Comparison of ENCODE assay signal across 8 cellular contexts in the genomic region with DNA sequence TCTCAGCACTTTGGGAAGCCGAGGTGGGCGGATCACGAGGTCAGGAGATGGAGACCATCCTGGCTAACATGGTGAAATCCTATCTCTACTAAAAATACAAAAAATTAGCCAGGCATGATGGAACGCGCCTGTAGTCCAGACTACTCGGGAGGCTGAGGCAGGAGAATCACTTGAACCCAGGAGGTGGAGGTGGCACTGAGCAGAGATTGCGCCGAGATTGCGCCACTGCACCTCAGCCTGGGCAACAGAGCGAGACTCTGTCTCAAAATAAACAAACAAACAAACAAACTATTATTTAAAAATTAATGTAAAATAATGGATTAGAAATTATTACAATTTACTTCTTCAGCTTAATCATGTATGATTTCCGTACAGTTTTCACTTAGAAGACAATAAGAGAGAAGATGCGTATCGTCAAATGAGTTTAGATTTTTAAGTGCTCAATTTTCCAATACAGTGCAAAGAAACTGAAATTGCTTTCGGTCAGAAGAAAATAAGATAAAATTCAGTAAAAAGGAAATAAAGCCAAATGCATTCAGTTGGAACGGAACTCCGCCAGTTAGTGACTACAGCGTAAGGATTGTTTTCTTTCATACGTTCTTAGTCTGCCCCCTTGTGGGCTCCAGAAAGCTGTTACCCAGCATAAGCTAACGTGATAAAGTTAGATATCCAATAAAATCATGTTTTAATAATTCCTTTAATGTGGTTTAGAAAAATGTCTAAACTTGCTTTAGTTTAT. TPM values are rescaled to one million over a fixed set of nuclear protein-coding genes. Genes with fewer than 3 reads are reported as not detected.
DNase-seq lines count a peak whose midpoint lies in the region; ATAC-seq and TF ChIP-seq lines count a peak whose summit lies in the region.

No MANE protein-coding gene starts in this region.

- H3K9me3 ChIP-seq in RWPE2 (ENCODE audit: severe bottlenecking) (no peaks in the 10 kb centered on the region), right lobe of liver (no peaks in the 10 kb centered on the region), subcutaneous abdominal adipose tissue (ENCODE audit: control insufficient read depth in 5 of 5, low read length in 5 of 5) (no peaks in the 10 kb centered on the region)

- WGBS in right lobe of liver (ENCODE audit: insufficient coverage, low coverage, low lambda C conversion rate, missing lambda C conversion rate) = 31% methylated on average over 19 of the region's 19 CpGs

- no peak for TF ChIP-seq POLR2A in right lobe of liver (IDR thresholded peaks at IDR 0.05)

- H3K4me3 ChIP-seq in RWPE2 (ENCODE audit: severe bottlenecking) (no peak overlapping the region), right lobe of liver (peak overlapping the region; percentile 27 to 35 (median 32)), subcutaneous abdominal adipose tissue (ENCODE audit: low read depth in 1 of 5, low read length in 5 of 5) (peak overlapping the region; percentile 37 to 62 (median 56))

- H3K27ac ChIP-seq in RWPE2 (ENCODE audit: poor library complexity, severe bottlenecking) = no peak overlapping the region
- no peak overlapping the region for H3K27ac ChIP-seq in right lobe of liver
- H3K27ac ChIP-seq in subcutaneous abdominal adipose tissue (ENCODE audit: low read depth, low read length) = no peak overlapping the region

- H3K27me3 ChIP-seq in RWPE2 (ENCODE audit: insufficient read depth, poor library complexity, severe bottlenecking) = no peaks in the 10 kb centered on the region
- no peaks in the 10 kb centered on the region for H3K27me3 ChIP-seq in right lobe of liver
- H3K27me3 ChIP-seq in subcutaneous abdominal adipose tissue (ENCODE audit: control insufficient read depth in 5 of 5, insufficient read depth in 4 of 5, low read length in 5 of 5) = no peaks in the 10 kb centered on the region

- H3K4me1 ChIP-seq in RWPE2 (ENCODE audit: insufficient read depth, poor library complexity, severe bottlenecking) (peaks cover 26% of the 10 kb centered on the region), right lobe of liver (peaks cover 0 to 19% (median 5%) of the 10 kb centered on the region in 4 donors), subcutaneous abdominal adipose tissue (ENCODE audit: control insufficient read depth in 5 of 5, insufficient read depth in 5 of 5, low read length in 5 of 5) (peaks cover 0 to 7% (median 7%) of the 10 kb centered on the region in 5 donors)

- peak; percentile 4 to 19 for DNase-seq in activated CD4-positive, alpha-beta T cell treated with anti-CD3 and anti-CD28 coated beads for 4 hours
- DNase-seq in activated CD4-positive, alpha-beta T cell treated with anti-CD3 and anti-CD28 coated beads for 1 hour = no peak
- DNase-seq in M059J (ENCODE audit: low read depth) (peak; percentile 89), RWPE2 (ENCODE audit: low spot score) (no peak), dedifferentiated amniotic fluid mesenchymal stem cell (ENCODE audit: extremely low spot score) (peak; percentile 88), right lobe of liver (peak in 1 of 3 donors; percentile 59)

- peak; percentile 85 for ATAC-seq in GM21723 (IDR thresholded peaks at IDR 0.05; ENCODE audit: unreplicated experiment)
- peak; percentile 73 for ATAC-seq in RWPE2 (ENCODE audit: low read depth)
- peak; percentile 87 to 93 (median 90) for ATAC-seq in right lobe of liver

- H3K9ac ChIP-seq in subcutaneous abdominal adipose tissue (ENCODE audit: low read length in 5 of 5) = no peak overlapping the region

- TF ChIP-seq CTCF in RWPE2 (IDR thresholded peaks at IDR 0.05; ENCODE audit: poor library complexity, severe bottlenecking) (peak; percentile 89), right lobe of liver (IDR thresholded peaks at IDR 0.05) (peak; percentile 86 to 88 (median 86))

- H3K36me3 ChIP-seq in RWPE2 (ENCODE audit: low read depth) (no peaks in the 10 kb centered on the region), right lobe of liver (no peaks in the 10 kb centered on the region), subcutaneous abdominal adipose tissue (ENCODE audit: control insufficient read depth in 5 of 5, insufficient read depth in 5 of 5, low read length in 5 of 5) (no peaks in the 10 kb centered on the region)

- intact Hi-C loops in right lobe of liver (cut with DNase I) = no loop called here

RNA-seq across cellular contexts. Expression of a gene that starts 24.8 kb away (rescaled TPM):
- total RNA-seq in M059J (2014; rRNA removed; shearing (Covaris generic)) = 0.39 TPM in 1 of 2 replicates, not detected in the other
- 100 to 1,000 TPM; 160 to 275 (median 229) TPM for total RNA-seq in right lobe of liver

RNA-seq across cellular contexts. Expression of a gene that starts 34.7 kb away (rescaled TPM):
- total RNA-seq in M059J (2014; rRNA removed; shearing (Covaris generic)) = 1.6 and 3.0 TPM in 2 replicates
- total RNA-seq in right lobe of liver = 1 to 10 TPM; 1.7 to 3.2 (median 2.4) TPM

Comparison
In these comparisons a context has a peak if more than half of its experiments do, and no peak if none do; other contexts are left out.
1. DNase-seq: peak in activated CD4-positive, alpha-beta T cell treated with anti-CD3 and anti-CD28 coated beads for 4 hours (2 of 2), M059J (single experiment) and dedifferentiated amniotic fluid mesenchymal stem cell (single experiment); none in activated CD4-positive, alpha-beta T cell treated with anti-CD3 and anti-CD28 coated beads for 1 hour (single experiment) and RWPE2 (single experiment).
2. RNA of a gene that starts 24.8 kb away (total RNA-seq): 160 to 275 TPM in right lobe of liver; 0.39 TPM in M059J; every median in the first group is over 100 times any median in the second.
3. Peak in every context shown above with its lines, with median percentiles within 50 percentile points of each other: ATAC-seq.